Comparison of ENCODE assay signal across 1 cellular context in genomic region chr20:24763386-24764026, GRCh38.
TF ChIP-seq lines count a peak whose summit lies in the region.

No MANE protein-coding gene starts in this region.

TF ChIP-seq in SK-N-SH treated with all-trans-retinoic acid at 6 μM for 48 hours, 23 proteins besides CTCF, POLR2A, EP300 and RAD21:
- TF ChIP-seq TSHZ2 (CRISPR knock-in tag; IDR thresholded peaks at IDR 0.05) (no peak), SNAI2 (CRISPR knock-in tag; IDR thresholded peaks at IDR 0.05) (no peak), CSRNP3 (CRISPR knock-in tag; IDR thresholded peaks at IDR 0.05) (no peak), GLIS3 (CRISPR knock-in tag; IDR thresholded peaks at IDR 0.05) (no peak), ESRRG (CRISPR knock-in tag; IDR thresholded peaks at IDR 0.05) (no peak), ZNF565 (CRISPR knock-in tag; conservative IDR thresholded peaks at IDR 0.05; ENCODE audit: low read depth) (no peak), RARB (CRISPR knock-in tag; IDR thresholded peaks at IDR 0.05) (no peak), TOX (CRISPR knock-in tag; IDR thresholded peaks at IDR 0.05; ENCODE audit: borderline replicate concordance) (no peak), POU6F1 (CRISPR knock-in tag; IDR thresholded peaks at IDR 0.05; ENCODE audit: borderline replicate concordance, low read depth) (no peak), CREB5 (CRISPR knock-in tag; IDR thresholded peaks at IDR 0.05; ENCODE audit: low read depth) (no peak), ZFP3 (CRISPR knock-in tag; IDR thresholded peaks at IDR 0.05) (no peak), ARNTL (CRISPR knock-in tag; IDR thresholded peaks at IDR 0.05; ENCODE audit: borderline replicate concordance, low read depth) (no peak), ZFP30 (CRISPR knock-in tag; IDR thresholded peaks at IDR 0.05) (no peak), ZC3H10 (CRISPR knock-in tag; IDR thresholded peaks at IDR 0.05) (no peak), BACH2 (CRISPR knock-in tag; IDR thresholded peaks at IDR 0.05; ENCODE audit: borderline replicate concordance) (no peak)
